Comparison of ENCODE assay signal across 15 cellular contexts in the genomic region with DNA sequence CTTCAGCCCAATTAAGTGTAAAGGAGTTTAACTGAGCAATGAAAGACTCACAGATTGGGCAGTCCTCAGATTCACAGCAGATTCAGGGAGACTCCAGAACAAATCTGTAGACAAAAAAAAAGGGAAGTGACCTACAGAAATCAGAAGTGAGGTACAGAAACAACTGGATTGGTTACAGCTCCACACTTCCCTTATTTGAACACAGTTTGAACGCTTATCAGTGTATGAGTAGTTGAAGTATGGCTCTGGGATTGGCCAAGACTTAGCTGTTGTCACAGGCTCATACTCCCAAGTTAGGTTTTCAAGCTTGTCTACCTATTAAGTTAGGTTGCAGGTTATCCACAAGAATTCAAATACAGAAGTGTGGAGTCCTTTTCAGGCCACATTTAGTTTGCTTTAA.
A peak's percentile ranks its signal among the peaks of the same experiment; 100 is the strongest.
DNase-seq lines count a peak whose midpoint lies in the region; ATAC-seq and TF ChIP-seq lines count a peak whose summit lies in the region.
"Had no signal": no experiment of that assay in that cellular context is flagged by ENCODE, and none has a peak within 500 bp of the region (broad histone marks: within the 10 kb centered on the region; RNA-seq: fewer than 3 reads in every experiment).

No MANE protein-coding gene starts in this region.

- H3K4me1 Mint-ChIP-seq in stimulated activated naive CD8-positive, alpha-beta T cell treated with anti-CD3 and anti-CD28 coated beads, Interleukin-15, amount 100 ng/mL, for 72 hours: no peaks in the 10 kb centered on the region

- H3K27me3 Mint-ChIP-seq in stimulated activated naive CD8-positive, alpha-beta T cell treated with anti-CD3 and anti-CD28 coated beads, Interleukin-15, amount 100 ng/mL, for 72 hours: peaks cover 16% of the 10 kb centered on the region

- no peak overlapping the region for H3K4me3 ChIP-seq in foreskin fibroblast (ENCODE audit: low read depth in 1 of 2, low read length in 2 of 2)
- H3K4me3 ChIP-seq: tibial nerve had no signal

- ATAC-seq in GM21360 (IDR thresholded peaks at IDR 0.05; ENCODE audit: unreplicated experiment) (peak; percentile 80), HG03280 (IDR thresholded peaks at IDR 0.05; ENCODE audit: unreplicated experiment) (peak; percentile 69)
- no peak for ATAC-seq in stimulated activated naive CD8-positive, alpha-beta T cell treated with anti-CD3 and anti-CD28 coated beads, Interleukin-15, amount 100 ng/mL, for 72 hours

- peak; percentile 18 to 35 for DNase-seq in AML-193 (lab: John Stamatoyannopoulos, UW)
- DNase-seq in OCI-M1 (lab: John Stamatoyannopoulos, UW): peak; percentile 93
- no peak for DNase-seq in NCI-H2081 treated with DMSO at 0.1 percent for 48 hours (lab: John Stamatoyannopoulos, UW)
- no peak for DNase-seq in stimulated activated naive CD8-positive, alpha-beta T cell treated with anti-CD3 and anti-CD28 coated beads, Interleukin-15, amount 100 ng/mL, for 72 hours
- DNase-seq in activated T-cell treated with anti-CD3 and anti-CD28 coated beads, Interleukin-2, amount 50 U/mL, for 48 hours: no peak
- no peak for DNase-seq in foreskin fibroblast
- DNase-seq: 8988T; activated CD8-positive, alpha-beta memory T cell treated with anti-CD3 and anti-CD28 coated beads, Interleukin-2, amount 50 U/mL, for 4 hours; hypothalamus; KG1; mesendoderm; T-helper 2 cell had no signal

- no peaks in the 10 kb centered on the region for H3K9me3 Mint-ChIP-seq in stimulated activated naive CD8-positive, alpha-beta T cell treated with anti-CD3 and anti-CD28 coated beads, Interleukin-15, amount 100 ng/mL, for 72 hours

- no peak for TF ChIP-seq CTCF in foreskin fibroblast (IDR thresholded peaks at IDR 0.05; ENCODE audit: low read depth, low read length)

- H3K4me3 Mint-ChIP-seq in stimulated activated naive CD8-positive, alpha-beta T cell treated with anti-CD3 and anti-CD28 coated beads, Interleukin-15, amount 100 ng/mL, for 72 hours: no peak overlapping the region

- no peak overlapping the region for H3K27ac Mint-ChIP-seq in stimulated activated naive CD8-positive, alpha-beta T cell treated with anti-CD3 and anti-CD28 coated beads, Interleukin-15, amount 100 ng/mL, for 72 hours

Comparison
In these comparisons a context has a peak if more than half of its experiments do, and no peak if none do; other contexts are left out.
1. DNase-seq: peak in AML-193 (2 of 2) and OCI-M1 (single experiment); none in NCI-H2081 treated with DMSO at 0.1 percent for 48 hours (single experiment), stimulated activated naive CD8-positive, alpha-beta T cell treated with anti-CD3 and anti-CD28 coated beads, Interleukin-15, amount 100 ng/mL, for 72 hours (0 of 2), activated T-cell treated with anti-CD3 and anti-CD28 coated beads, Interleukin-2, amount 50 U/mL, for 48 hours (0 of 2) and foreskin fibroblast (0 of 2).